ENCODE assay signal across 19 cellular contexts in genomic region chr19:7910321-7911161, GRCh38. TPM values are rescaled to one million over a fixed set of nuclear protein-coding genes. Genes with fewer than 3 reads are reported as not detected.
A peak's percentile ranks its signal among the peaks of the same experiment; 100 is the strongest.
DNase-seq lines count a peak whose midpoint lies in the region; ATAC-seq, FAIRE-seq and TF ChIP-seq lines count a peak whose summit lies in the region.
"Had no signal": no experiment of that assay in that cellular context is flagged by ENCODE, and none has a peak within 500 bp of the region (broad histone marks: within the 10 kb centered on the region; RNA-seq: fewer than 3 reads in every experiment).

No MANE protein-coding gene starts in this region.

- FAIRE-seq in K562 (lab: Jason Lieb, UNC), result no peak

- no peaks in the 10 kb centered on the region for H3K9me3 Mint-ChIP-seq in HFFc6

- peaks cover 5% of the 10 kb centered on the region; the same call in 1 of the 2 replicates for H3K36me3 Mint-ChIP-seq in HFFc6 (ENCODE audit: low read depth)

- no peak overlapping the region for H2AFZ ChIP-seq in K562 (ENCODE audit: low read depth, low read length)

- no peak for TF ChIP-seq RAD21 in K562 (CRISPR knock-in tag; conservative IDR thresholded peaks at IDR 0.05 in 1 of 2, IDR thresholded peaks at IDR 0.05 in 1 of 2)

- DNase-seq in K562 (ENCODE audit: extremely low read depth in 1 of 4, low spot score in 3 of 4) (no peak), lower lobe of right lung (peak; percentile 46), spleen (peak; percentile 77), NCI-H446 (lab: John Stamatoyannopoulos, UW) (no peak), HFFc6 (no peak)
- no peak for DNase-seq in activated T-cell treated with anti-CD3 and anti-CD28 coated beads, Interleukin-2, amount 50 U/mL, for 48 hours
- DNase-seq: GDM1, H7, MG63, NCI-H1417 treated with DMSO at 0.1 percent for 48 hours, NCI-H187 treated with DMSO at 0.1 percent for 48 hours, NCI-H524, NCI-H82, Right ventricle myocardium superior had no signal

- H3K27me3 ChIP-seq in K562 (ENCODE audit: control insufficient read depth in 2 of 2, insufficient read depth in 2 of 2, low read length in 2 of 2) (no peaks in the 10 kb centered on the region), lower lobe of right lung (ENCODE audit: low read depth) (peaks cover 12% of the 10 kb centered on the region), spleen (replicated peaks in 1 of 7) (peaks cover 0 to 18% (median 15%) of the 10 kb centered on the region in 7 donors)

- peaks cover 6% of the 10 kb centered on the region for H3K27me3 Mint-ChIP-seq in HFFc6 (ENCODE audit: insufficient read depth)

- H3K4me3 ChIP-seq in K562 (no peak overlapping the region), lower lobe of right lung (no peak overlapping the region), spleen (no peak overlapping the region)
- H3K4me3 ChIP-seq: MG63 had no signal

- no peaks in the 10 kb centered on the region for H3K9me1 ChIP-seq in K562 (ENCODE audit: control insufficient read depth, insufficient read depth, low read length)

- intact Hi-C loops in K562 (cut with micrococcal nuclease), result no loop called here
- intact Hi-C loops in lower lobe of right lung (cut with DNase I), result no loop called here
- intact Hi-C loops in spleen (cut with DNase I; ENCODE audit: low total_unique reads), result no loop called here

- ATAC-seq in K562, result no peak
- no peak for ATAC-seq in lower lobe of right lung
- ATAC-seq in HG02884 (IDR thresholded peaks at IDR 0.05; ENCODE audit: unreplicated experiment), result no peak

- CTCF ChIA-PET in K562 (lab: Yijun Ruan, JAX; ENCODE audit: low intra/inter-chr PET ratio), result no interaction called here

- no peak overlapping the region for H3K4me2 ChIP-seq in K562 (ENCODE audit: insufficient read depth, low read length)

- peaks cover 53% of the 10 kb centered on the region; the same call in 1 of the 3 replicates for H3K36me3 ChIP-seq in K562 (ENCODE audit: control insufficient read depth, insufficient read depth, low read length)
- peaks cover 52% of the 10 kb centered on the region for H3K36me3 ChIP-seq in lower lobe of right lung
- peaks cover 0 to 83% (median 45%) of the 10 kb centered on the region in 6 donors for H3K36me3 ChIP-seq in spleen

- no peak overlapping the region for H3K9ac ChIP-seq in K562 (ENCODE audit: insufficient read depth in 1 of 2, low read depth in 2 of 2, low read length in 2 of 2)

- H3K27ac ChIP-seq in K562 (ENCODE audit: extremely low read depth, low read depth, low read length) (no peak overlapping the region), lower lobe of right lung (no peak overlapping the region), spleen (peak overlapping the region in 1 of 8 donors; percentile 38)
- H3K27ac ChIP-seq: C4-2B had no signal

- H3K4me1 ChIP-seq in K562 (replicated peaks in 1 of 2; ENCODE audit: control insufficient read depth in 2 of 2, insufficient read depth in 2 of 2, low read length in 2 of 2) (peaks cover 0 to 84% of the 10 kb centered on the region in 2 experiments; a peak in 3 of 5 replicates), lower lobe of right lung (peaks cover 21% of the 10 kb centered on the region), spleen (peaks cover 0 to 66% (median 34%) of the 10 kb centered on the region in 6 donors)

- no peak overlapping the region for H3K27ac Mint-ChIP-seq in HFFc6

- 90% methylated on average over 26 of the region's 54 CpGs for WGBS in K562 (ENCODE audit: insufficient coverage, low coverage, missing lambda C conversion rate)
- 93 to 96% (median 94%) methylated on average over 34 to 54 of the region's 54 CpGs for WGBS in spleen, 5 donors

- peak; percentile 13 for TF ChIP-seq POLR2A in GM15510 (IDR thresholded peaks at IDR 0.05; ENCODE audit: borderline replicate concordance, extremely low read depth, insufficient read length)
- no peak for TF ChIP-seq POLR2A in K562 (conservative IDR thresholded peaks at IDR 0.05)
- no peak for TF ChIP-seq POLR2A in spleen (IDR thresholded peaks at IDR 0.05)

- H3K4me3 Mint-ChIP-seq in HFFc6, result no peak overlapping the region

- peaks cover 28% of the 10 kb centered on the region for H3K79me2 ChIP-seq in K562 (ENCODE audit: control insufficient read depth, insufficient read depth, low read length)

- POLR2A ChIA-PET in K562 (lab: Yijun Ruan, JAX), result interaction anchor here (0.6 to 2.1 kb wide), 2 partner anchors 10 to 41 kb away, joined by 3 to 13 read pairs; partner anchors contain the start of gene SNAPC2

- no peaks in the 10 kb centered on the region for H3K9me3 ChIP-seq in K562 (replicated peaks; ENCODE audit: control insufficient read depth, insufficient read depth, low read depth, low read length)
- no peaks in the 10 kb centered on the region for H3K9me3 ChIP-seq in lower lobe of right lung
- no peaks in the 10 kb centered on the region for H3K9me3 ChIP-seq in spleen
- H3K9me3 ChIP-seq: MG63 had no signal

- H3K4me1 Mint-ChIP-seq in HFFc6 (ENCODE audit: low read depth), result peaks cover 5% of the 10 kb centered on the region

- in situ Hi-C loops in K562 (cut with MboI), result no loop called here

- no peak for TF ChIP-seq EP300 in K562 (IDR thresholded peaks at IDR 0.05; ENCODE audit: low read length)

- TF ChIP-seq CTCF in K562 (IDR thresholded peaks at IDR 0.05 in 2 of 3, conservative IDR thresholded peaks at IDR 0.05 in 1 of 3; ENCODE audit: insufficient read depth in 2 of 3, low read depth in 1 of 3, low read length in 3 of 3) (no peak), lower lobe of right lung (IDR thresholded peaks at IDR 0.05) (no peak), spleen (IDR thresholded peaks at IDR 0.05 in 8 of 11, conservative IDR thresholded peaks at IDR 0.05 in 3 of 11) (no peak), HFFc6 (IDR thresholded peaks at IDR 0.05) (no peak)

- no TSS peak for BruUV-seq in K562 (replicated peaks; lab: Mats Ljungman, UMichigan)

- no peaks in the 10 kb centered on the region for H4K20me1 ChIP-seq in K562 (replicated peaks; ENCODE audit: control insufficient read depth, insufficient read depth, low read length)

RNA-seq across cellular contexts. Expression of gene TGFBR3L, which starts 4.1 kb away (rescaled TPM):
- total RNA-seq in K562 (2011; cell fraction: chromatin; rRNA removed; ENCODE audit: low replicate concordance), result 0.69 TPM in 1 of 2 replicates, not detected in the other
- total RNA-seq in K562 (2011; cell fraction: nucleolus; rRNA removed), result 0.33 TPM in 1 of 2 replicates, not detected in the other
- not detected in 2 replicates for total RNA-seq in K562 (2011; cell fraction: nucleoplasm; rRNA removed)
- total RNA-seq in K562 (2014; rRNA removed) (not detected in 2 replicates), K562 (2014; rRNA removed; fragmentation: Illumina TruSeq; extraction: Trizol) (not detected in 2 replicates), K562 (2015; rRNA removed; fragmentation: Illumina TruSeq; extraction: Trizol) (not detected in 2 replicates), K562 (2021) (0.18 TPM in 1 of 2 replicates, not detected in the other), lower lobe of right lung (2.1 TPM), spleen (not detected)
- polyA plus RNA-seq in K562 (2011; rRNA removed) (0.08 TPM in 1 of 2 replicates, not detected in the other), K562 (2014; fragmentation: Illumina TruSeq; extraction: Trizol) (not detected in 2 replicates), K562 (2014; fragmentation: Nextera tagmentation; extraction: Ambion mirVana) (not detected), K562 (2014; rRNA removed) (not detected in 2 replicates), spleen (under 1 TPM in 1 of 3 donors, not detected in 2; 0.11 TPM)
- 0.09 TPM in 2 replicates for polyA plus RNA-seq in K562 (2011; cell fraction: cytosol; rRNA removed)
- polyA plus RNA-seq in K562 (2011; cell fraction: nucleus; rRNA removed), result 0.15 and 0.58 TPM in 2 replicates
- 0.26 and 0.28 TPM in 2 replicates for polyA plus RNA-seq in K562 (2012)
- polyA minus RNA-seq in K562 (2011; rRNA and poly(A)+ RNA removed), result not detected in 2 replicates
- not detected in 2 replicates for polyA minus RNA-seq in K562 (2011; cell fraction: cytosol; rRNA and poly(A)+ RNA removed)
- not detected in 2 replicates for polyA minus RNA-seq in K562 (2011; cell fraction: nucleus; rRNA and poly(A)+ RNA removed)
- total RNA-seq in HFFc6 (2021; fragmentation: NEBNext Ultra II Directional; extraction: Animal tissue kit (Norgen Biotek cat#: 25700)), result 10 to 100 TPM in 2 of 6 experiments, 1 to 10 TPM in 4; 4.5 to 12.0 (median 7.7) TPM
- total RNA-seq: SK-MEL-5 had no signal

RNA-seq across cellular contexts. Expression of gene MAP2K7, which starts 6.9 kb away (rescaled TPM):
- 34.2 and 92.8 TPM in 2 replicates for total RNA-seq in K562 (2011; cell fraction: chromatin; rRNA removed; ENCODE audit: low replicate concordance)
- total RNA-seq in K562 (2011; cell fraction: nucleolus; rRNA removed), result 57.2 and 57.4 TPM in 2 replicates
- 41.1 and 52.7 TPM in 2 replicates for total RNA-seq in K562 (2011; cell fraction: nucleoplasm; rRNA removed)
- total RNA-seq in K562 (2014; rRNA removed), result 19.4 and 23.9 TPM in 2 replicates
- total RNA-seq in K562 (2014; rRNA removed; fragmentation: Illumina TruSeq; extraction: Trizol), result 3.1 and 4.1 TPM in 2 replicates
- total RNA-seq in K562 (2015; rRNA removed; fragmentation: Illumina TruSeq; extraction: Trizol), result 11.3 and 12.3 TPM in 2 replicates
- 43.8 and 45.8 TPM in 2 replicates for total RNA-seq in K562 (2021)
- 14.9 and 15.7 TPM in 2 replicates for polyA plus RNA-seq in K562 (2011; rRNA removed)
- 16.0 and 27.0 TPM in 2 replicates for polyA plus RNA-seq in K562 (2011; cell fraction: cytosol; rRNA removed)
- 39.0 and 61.8 TPM in 2 replicates for polyA plus RNA-seq in K562 (2011; cell fraction: nucleus; rRNA removed)
- 29.3 and 31.2 TPM in 2 replicates for polyA plus RNA-seq in K562 (2012)
- polyA plus RNA-seq in K562 (2014; fragmentation: Illumina TruSeq; extraction: Trizol), result 14.1 and 27.3 TPM in 2 replicates
- polyA plus RNA-seq in K562 (2014; fragmentation: Nextera tagmentation; extraction: Ambion mirVana), result under 1 TPM; 0.51 to 0.99 TPM
- 37.6 and 40.1 TPM in 2 replicates for polyA plus RNA-seq in K562 (2014; rRNA removed)
- polyA minus RNA-seq in K562 (2011; rRNA and poly(A)+ RNA removed), result 4.7 and 7.6 TPM in 2 replicates
- 17.0 and 17.8 TPM in 2 replicates for polyA minus RNA-seq in K562 (2011; cell fraction: cytosol; rRNA and poly(A)+ RNA removed)
- polyA minus RNA-seq in K562 (2011; cell fraction: nucleus; rRNA and poly(A)+ RNA removed), result 14.3 and 15.6 TPM in 2 replicates
- 38.6 TPM for total RNA-seq in lower lobe of right lung
- total RNA-seq in spleen, result 10 to 100 TPM; 19.5 to 41.3 (median 32.9) TPM
- polyA plus RNA-seq in spleen, result 10 to 100 TPM; 12.4 to 44.3 (median 18.9) TPM
- 10 to 100 TPM; 21.7 to 25.8 (median 22.8) TPM for total RNA-seq in HFFc6 (2021; fragmentation: NEBNext Ultra II Directional; extraction: Animal tissue kit (Norgen Biotek cat#: 25700))

RNA-seq across cellular contexts. Expression of gene SNAPC2, which starts 9.6 kb away (rescaled TPM):
- total RNA-seq in K562 (2011; cell fraction: chromatin; rRNA removed; ENCODE audit: low replicate concordance), result 4.4 and 13.6 TPM in 2 replicates
- 10.9 and 14.3 TPM in 2 replicates for total RNA-seq in K562 (2011; cell fraction: nucleolus; rRNA removed)
- 9.5 and 10.0 TPM in 2 replicates for total RNA-seq in K562 (2011; cell fraction: nucleoplasm; rRNA removed)
- total RNA-seq in K562 (2014; rRNA removed), result 30.3 and 42.7 TPM in 2 replicates
- total RNA-seq in K562 (2014; rRNA removed; fragmentation: Illumina TruSeq; extraction: Trizol), result 4.1 and 4.2 TPM in 2 replicates
- 15.3 and 15.9 TPM in 2 replicates for total RNA-seq in K562 (2015; rRNA removed; fragmentation: Illumina TruSeq; extraction: Trizol)
- 37.1 and 45.1 TPM in 2 replicates for total RNA-seq in K562 (2021)
- polyA plus RNA-seq in K562 (2011; rRNA removed), result 10.9 and 20.1 TPM in 2 replicates
- polyA plus RNA-seq in K562 (2011; cell fraction: cytosol; rRNA removed), result 18.7 and 40.5 TPM in 2 replicates
- polyA plus RNA-seq in K562 (2011; cell fraction: nucleus; rRNA removed), result 18.7 and 32.8 TPM in 2 replicates
- polyA plus RNA-seq in K562 (2012), result 30.8 and 37.6 TPM in 2 replicates
- polyA plus RNA-seq in K562 (2014; fragmentation: Illumina TruSeq; extraction: Trizol), result 18.2 and 39.9 TPM in 2 replicates
- polyA plus RNA-seq in K562 (2014; fragmentation: Nextera tagmentation; extraction: Ambion mirVana), result 1 to 10 TPM in 1 of 2 experiments, under 1 TPM in 1; 0.59 to 1.4 TPM
- 32.0 and 34.4 TPM in 2 replicates for polyA plus RNA-seq in K562 (2014; rRNA removed)
- polyA minus RNA-seq in K562 (2011; rRNA and poly(A)+ RNA removed), result 4.3 and 4.8 TPM in 2 replicates
- polyA minus RNA-seq in K562 (2011; cell fraction: cytosol; rRNA and poly(A)+ RNA removed), result 14.0 and 17.1 TPM in 2 replicates
- 9.7 and 13.1 TPM in 2 replicates for polyA minus RNA-seq in K562 (2011; cell fraction: nucleus; rRNA and poly(A)+ RNA removed)
- 17.6 TPM for total RNA-seq in lower lobe of right lung
- 10 to 100 TPM; 13.8 to 23.9 (median 17.7) TPM for total RNA-seq in spleen
- 10 to 100 TPM; 13.1 to 23.0 (median 19.3) TPM for polyA plus RNA-seq in spleen
- total RNA-seq in HFFc6 (2021; fragmentation: NEBNext Ultra II Directional; extraction: Animal tissue kit (Norgen Biotek cat#: 25700)), result 10 to 100 TPM; 22.3 to 27.1 (median 25.2) TPM

RNA-seq across cellular contexts. Expression of gene CTXN1, which starts 15.4 kb away (rescaled TPM):
- total RNA-seq in K562 (2011; cell fraction: chromatin; rRNA removed; ENCODE audit: low replicate concordance), result 0.67 and 3.5 TPM in 2 replicates
- 6.2 and 8.0 TPM in 2 replicates for total RNA-seq in K562 (2011; cell fraction: nucleolus; rRNA removed)
- 2.6 and 3.4 TPM in 2 replicates for total RNA-seq in K562 (2011; cell fraction: nucleoplasm; rRNA removed)
- 7.4 and 10.9 TPM in 2 replicates for total RNA-seq in K562 (2014; rRNA removed)
- total RNA-seq in K562 (2014; rRNA removed; fragmentation: Illumina TruSeq; extraction: Trizol), result 0.15 and 0.19 TPM in 2 replicates
- total RNA-seq in K562 (2015; rRNA removed; fragmentation: Illumina TruSeq; extraction: Trizol), result 1.8 and 2.3 TPM in 2 replicates
- 37.4 and 38.9 TPM in 2 replicates for total RNA-seq in K562 (2021)
- 1.3 and 1.4 TPM in 2 replicates for polyA plus RNA-seq in K562 (2011; rRNA removed)
- polyA plus RNA-seq in K562 (2011; cell fraction: cytosol; rRNA removed), result 6.3 and 53.8 TPM in 2 replicates
- 3.6 and 12.2 TPM in 2 replicates for polyA plus RNA-seq in K562 (2011; cell fraction: nucleus; rRNA removed)
- polyA plus RNA-seq in K562 (2012), result 4.8 and 15.6 TPM in 2 replicates
- polyA plus RNA-seq in K562 (2014; fragmentation: Illumina TruSeq; extraction: Trizol), result 1.5 and 4.9 TPM in 2 replicates
- polyA plus RNA-seq in K562 (2014; fragmentation: Nextera tagmentation; extraction: Ambion mirVana), result not detected
- 9.2 and 14.5 TPM in 2 replicates for polyA plus RNA-seq in K562 (2014; rRNA removed)
- 0.14 TPM in 1 of 2 replicates, not detected in the other for polyA minus RNA-seq in K562 (2011; rRNA and poly(A)+ RNA removed)
- 15.8 and 19.9 TPM in 2 replicates for polyA minus RNA-seq in K562 (2011; cell fraction: cytosol; rRNA and poly(A)+ RNA removed)
- polyA minus RNA-seq in K562 (2011; cell fraction: nucleus; rRNA and poly(A)+ RNA removed), result 2.3 and 2.7 TPM in 2 replicates
- total RNA-seq in lower lobe of right lung, result 5.8 TPM
- total RNA-seq in spleen, result 1 to 10 TPM; 1.2 to 4.4 (median 2.1) TPM
- under 1 TPM; 0.11 to 0.96 (median 0.64) TPM for polyA plus RNA-seq in spleen
- 10 to 100 TPM in 2 of 6 experiments, 1 to 10 TPM in 4; 5.0 to 14.0 (median 5.4) TPM for total RNA-seq in HFFc6 (2021; fragmentation: NEBNext Ultra II Directional; extraction: Animal tissue kit (Norgen Biotek cat#: 25700))

RNA-seq across cellular contexts. Expression of gene LRRC8E, which starts 22.2 kb away (rescaled TPM):
- 12.2 and 21.7 TPM in 2 replicates for total RNA-seq in K562 (2011; cell fraction: chromatin; rRNA removed; ENCODE audit: low replicate concordance)
- 17.6 and 21.2 TPM in 2 replicates for total RNA-seq in K562 (2011; cell fraction: nucleolus; rRNA removed)
- 11.2 and 13.3 TPM in 2 replicates for total RNA-seq in K562 (2011; cell fraction: nucleoplasm; rRNA removed)
- total RNA-seq in K562 (2014; rRNA removed) (4.8 TPM in 2 replicates), K562 (2014; rRNA removed; fragmentation: Illumina TruSeq; extraction: Trizol) (1.4 and 3.2 TPM in 2 replicates), K562 (2015; rRNA removed; fragmentation: Illumina TruSeq; extraction: Trizol) (2.6 and 3.1 TPM in 2 replicates), K562 (2021) (5.7 and 7.1 TPM in 2 replicates), lower lobe of right lung (6.6 TPM), spleen (under 1 TPM in 1 of 7 donors, not detected in 6; 0.37 TPM)
- polyA plus RNA-seq in K562 (2011; rRNA removed) (5.3 and 6.2 TPM in 2 replicates), K562 (2014; fragmentation: Illumina TruSeq; extraction: Trizol) (3.5 and 4.9 TPM in 2 replicates), K562 (2014; fragmentation: Nextera tagmentation; extraction: Ambion mirVana) (under 1 TPM in 1 of 2 experiments, not detected in 1; 0.08 TPM), K562 (2014; rRNA removed) (1.7 and 3.5 TPM in 2 replicates), spleen (under 1 TPM in 1 of 3 donors, not detected in 2; 0.08 TPM)
- 4.5 and 8.1 TPM in 2 replicates for polyA plus RNA-seq in K562 (2011; cell fraction: cytosol; rRNA removed)
- 4.7 and 5.5 TPM in 2 replicates for polyA plus RNA-seq in K562 (2011; cell fraction: nucleus; rRNA removed)
- 3.0 and 3.6 TPM in 2 replicates for polyA plus RNA-seq in K562 (2012)
- 4.9 and 6.5 TPM in 2 replicates for polyA minus RNA-seq in K562 (2011; rRNA and poly(A)+ RNA removed)
- polyA minus RNA-seq in K562 (2011; cell fraction: cytosol; rRNA and poly(A)+ RNA removed), result 5.1 and 6.6 TPM in 2 replicates
- 2.3 and 3.1 TPM in 2 replicates for polyA minus RNA-seq in K562 (2011; cell fraction: nucleus; rRNA and poly(A)+ RNA removed)
- 1 to 10 TPM; 4.9 to 7.3 (median 6.1) TPM for total RNA-seq in HFFc6 (2021; fragmentation: NEBNext Ultra II Directional; extraction: Animal tissue kit (Norgen Biotek cat#: 25700))
- total RNA-seq: OCI-LY7 had no signal

Comparison
In these comparisons a context has a peak if more than half of its experiments do, and no peak if none do; other contexts are left out.
1. DNase-seq: peak in lower lobe of right lung (single experiment) and spleen (single experiment); none in K562 (0 of 4), NCI-H446 (0 of 2), activated T-cell treated with anti-CD3 and anti-CD28 coated beads, Interleukin-2, amount 50 U/mL, for 48 hours (0 of 2) and HFFc6 (single experiment).